Comparison of ENCODE assay signal across 16 cellular contexts in the genomic region with DNA sequence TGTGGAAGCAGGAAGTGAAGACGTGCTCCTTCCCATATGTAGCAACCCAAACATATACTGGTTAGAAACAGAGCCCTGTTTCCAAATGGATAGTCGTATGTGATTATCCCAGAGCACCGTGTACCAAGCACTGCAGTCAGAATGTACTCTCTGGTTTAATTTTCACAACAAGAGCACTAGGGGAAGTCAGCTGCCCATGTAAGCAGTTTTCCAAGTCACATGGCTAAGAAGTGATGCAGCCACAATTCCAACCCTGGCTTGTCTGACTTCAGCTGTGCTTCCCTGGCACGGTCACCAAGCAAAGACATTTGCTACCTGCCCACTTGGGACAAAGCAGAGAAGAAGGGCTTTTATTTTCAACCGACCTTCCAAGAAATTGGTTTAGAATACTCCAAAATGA. TPM values are rescaled to one million over a fixed set of nuclear protein-coding genes. Genes with fewer than 3 reads are reported as not detected.
DNase-seq lines count a peak whose midpoint lies in the region; ATAC-seq and TF ChIP-seq lines count a peak whose summit lies in the region.
"Had no signal": no experiment of that assay in that cellular context is flagged by ENCODE, and none has a peak within 500 bp of the region (broad histone marks: within the 10 kb centered on the region; RNA-seq: fewer than 3 reads in every experiment).

No MANE protein-coding gene starts in this region.

- H3K9me2 ChIP-seq in SK-N-SH, result no peaks in the 10 kb centered on the region

- H3K4me2 ChIP-seq in SK-N-SH (no peak overlapping the region), smooth muscle cell (no peak overlapping the region), mesendoderm (ENCODE audit: low read length) (no peak overlapping the region)
- H3K4me2 ChIP-seq: PC-9 had no signal

- H3K4me3 ChIP-seq in SK-N-SH (ENCODE audit: low read depth in 2 of 2, low read length in 1 of 2), result no peak overlapping the region
- no peak overlapping the region for H3K4me3 ChIP-seq in fibroblast of mammary gland (ENCODE audit: control insufficient read depth, low read depth, low read length)
- H3K4me3 ChIP-seq in psoas muscle, result no peak overlapping the region
- no peak overlapping the region for H3K4me3 ChIP-seq in smooth muscle cell
- no peak overlapping the region for H3K4me3 ChIP-seq in mesendoderm (ENCODE audit: low read length)
- H3K4me3 ChIP-seq in coronary artery, result no peak overlapping the region
- H3K4me3 ChIP-seq: ovary, PC-9 had no signal

- H3K79me2 ChIP-seq in SK-N-SH (ENCODE audit: insufficient read depth), result no peaks in the 10 kb centered on the region
- H3K79me2 ChIP-seq in smooth muscle cell (ENCODE audit: low read depth), result no peaks in the 10 kb centered on the region
- no peaks in the 10 kb centered on the region for H3K79me2 ChIP-seq in mesendoderm (ENCODE audit: control insufficient read depth, insufficient read depth, low read length)

- H3K4ac ChIP-seq in mesendoderm (ENCODE audit: low read depth, low read length), result no peak overlapping the region

- H3K4me1 ChIP-seq in SK-N-SH (ENCODE audit: control insufficient read depth in 1 of 2, insufficient read depth in 2 of 2, low read depth in 1 of 2, low read length in 1 of 2) (no peaks in the 10 kb centered on the region), psoas muscle (no peaks in the 10 kb centered on the region), smooth muscle cell (ENCODE audit: low read depth) (no peaks in the 10 kb centered on the region), mesendoderm (ENCODE audit: control insufficient read depth, low read depth, low read length) (no peaks in the 10 kb centered on the region)

- 77% methylated on average over 5 of the region's 5 CpGs for whole genome bisulfite sequencing in SK-N-SH (ENCODE audit: low lambda C conversion rate)
- WGBS in psoas muscle, 3 donors, result 22 to 24% (median 24%) methylated on average over 5 of the region's 5 CpGs
- WGBS in smooth muscle cell (ENCODE audit: low lambda C conversion rate), result 90% methylated on average over 5 of the region's 5 CpGs
- no CpG with 5 or more reads among the region's 5 CpGs for WGBS in mesendoderm (ENCODE audit: extremely low coverage, insufficient coverage, low lambda C conversion rate)

- H4K5ac ChIP-seq in mesendoderm (ENCODE audit: low read length), result no peak overlapping the region

- in situ Hi-C loops in SK-MEL-5 (cut with HindIII; ENCODE audit: low pct_unique_long_range_greater_than_20kb, low sequenced_read_pairs), result no loop called here

- H3F3A ChIP-seq in SK-N-SH (replicated peaks; ENCODE audit: insufficient read depth), result no peaks in the 10 kb centered on the region
- H3F3A ChIP-seq in smooth muscle cell (ENCODE audit: low read depth), result no peaks in the 10 kb centered on the region

- H4K20me1 ChIP-seq in SK-N-SH (ENCODE audit: insufficient read depth), result no peaks in the 10 kb centered on the region
- H4K20me1 ChIP-seq in smooth muscle cell (ENCODE audit: low read depth), result no peaks in the 10 kb centered on the region

- no peak for TF ChIP-seq RAD21 in SK-N-SH (IDR thresholded peaks at IDR 0.05; ENCODE audit: low read length)

- POLR2A ChIA-PET in SK-N-SH (lab: Yijun Ruan, JAX), result no interaction called here

- H2BK15ac ChIP-seq in mesendoderm (replicated peaks; ENCODE audit: low read depth), result no peak overlapping the region

- no peak overlapping the region for H3K23ac ChIP-seq in mesendoderm (ENCODE audit: low read length)

- no peak overlapping the region for H4K8ac ChIP-seq in mesendoderm (ENCODE audit: low read depth, low read length)

- intact Hi-C loops in psoas muscle (cut with DNase I), result no loop called here

- H3K18ac ChIP-seq in mesendoderm (ENCODE audit: low read length), result no peak overlapping the region

- TF ChIP-seq EP300 in SK-N-SH (IDR thresholded peaks at IDR 0.05; ENCODE audit: borderline replicate concordance in 1 of 2, low read depth in 1 of 2, low read length in 1 of 2), result no peak

- ATAC-seq in SK-N-SH treated with all-trans-retinoic acid at 6 μM for 48 hours, result peak; percentile 30; the same call in 2 of the 3 replicates
- ATAC-seq in psoas muscle, result peak; percentile 44 to 64 (median 50)
- ATAC-seq: stimulated activated naive CD8-positive, alpha-beta T cell treated with anti-CD3 and anti-CD28 coated beads, Interleukin-15, amount 100 ng/mL, for 72 hours had no signal

- H3K9ac ChIP-seq in SK-N-SH, result no peak overlapping the region
- no peak overlapping the region for H3K9ac ChIP-seq in smooth muscle cell (ENCODE audit: low read depth)
- no peak overlapping the region for H3K9ac ChIP-seq in mesendoderm (ENCODE audit: low read length)

- H3K36me3 ChIP-seq in SK-N-SH (replicated peaks in 1 of 2; ENCODE audit: control insufficient read depth in 1 of 2, insufficient read depth in 2 of 2, low read length in 1 of 2) (no peaks in the 10 kb centered on the region), psoas muscle (ENCODE audit: insufficient read depth in 1 of 2, low read depth in 1 of 2) (no peaks in the 10 kb centered on the region), smooth muscle cell (ENCODE audit: low read depth) (no peaks in the 10 kb centered on the region), mesendoderm (ENCODE audit: control insufficient read depth, insufficient read depth, low read length) (no peaks in the 10 kb centered on the region)
- H3K36me3 ChIP-seq: ovary had no signal

- no peaks in the 10 kb centered on the region for H3K79me1 ChIP-seq in mesendoderm (ENCODE audit: low read length)

- no peak overlapping the region for H2AFZ ChIP-seq in SK-N-SH (ENCODE audit: low read depth)
- no peak overlapping the region for H2AFZ ChIP-seq in smooth muscle cell (ENCODE audit: low read depth)
- H2AFZ ChIP-seq: PC-9 had no signal

- no peak overlapping the region for H3K27ac ChIP-seq in SK-N-SH (ENCODE audit: low read depth in 2 of 2, low read length in 1 of 2)
- no peak overlapping the region for H3K27ac ChIP-seq in psoas muscle
- no peak overlapping the region for H3K27ac ChIP-seq in smooth muscle cell (ENCODE audit: low read depth)
- no peak overlapping the region for H3K27ac ChIP-seq in mesendoderm (ENCODE audit: low read depth, low read length)
- no peak overlapping the region for H3K27ac ChIP-seq in coronary artery
- H3K27ac ChIP-seq: 22Rv1, ovary, PC-9 had no signal

- H2BK5ac ChIP-seq in mesendoderm (ENCODE audit: low read length), result no peak overlapping the region

- CTCF ChIA-PET in SK-N-SH (lab: Yijun Ruan, JAX), result interaction anchor here (0.6 to 2.4 kb wide), 2 partner anchors 28 to 33 kb away, joined by 3 to 11 read pairs; partner anchors contain the start of gene CEP135

- no peak overlapping the region for H2AK5ac ChIP-seq in mesendoderm (ENCODE audit: low read length)

- H3K27me3 ChIP-seq in SK-N-SH (ENCODE audit: insufficient read depth) (no peaks in the 10 kb centered on the region), psoas muscle (ENCODE audit: insufficient read depth in 3 of 3, low read length in 2 of 3) (peaks cover 0 to 2% (median 0%) of the 10 kb centered on the region in 3 donors), smooth muscle cell (ENCODE audit: low read depth) (no peaks in the 10 kb centered on the region), mesendoderm (ENCODE audit: insufficient read depth, low read length, poor library complexity) (no peaks in the 10 kb centered on the region)
- H3K27me3 ChIP-seq: ovary had no signal

- DNase-seq in SK-N-SH, result no peak
- peak; percentile 7 for DNase-seq in SK-MEL-5 (ENCODE audit: low read depth, low spot score)
- peak; percentile 30 for DNase-seq in fibroblast of mammary gland (ENCODE audit: low read depth)
- DNase-seq in psoas muscle, result no peak
- DNase-seq in smooth muscle cell (lab: John Stamatoyannopoulos, UW; ENCODE audit: unreplicated experiment), result no peak
- no peak for DNase-seq in mesendoderm
- DNase-seq in coronary artery (ENCODE audit: low spot score), result no peak
- DNase-seq: activated naive CD8-positive, alpha-beta T cell treated with anti-CD3 and anti-CD28 coated beads for 36 hours; MM.1S; NCI-H2227 treated with DMSO at 0.1 percent for 48 hours; ovary; PC-9; stimulated activated CD4-positive, alpha-beta T cell treated with anti-CD3 and anti-CD28 coated beads, Interleukin-2, amount 100 ng/mL, for 48 hours; stimulated activated naive CD8-positive, alpha-beta T cell treated with anti-CD3 and anti-CD28 coated beads, Interleukin-15, amount 100 ng/mL, for 72 hours had no signal

- TF ChIP-seq CTCF in SK-N-SH (IDR thresholded peaks at IDR 0.05) (no peak), fibroblast of mammary gland (conservative IDR thresholded peaks at IDR 0.05; ENCODE audit: control insufficient read depth, insufficient read depth, low read depth, low read length) (no peak), psoas muscle (IDR thresholded peaks at IDR 0.05) (no peak), smooth muscle cell (IDR thresholded peaks at IDR 0.05; ENCODE audit: borderline replicate concordance, insufficient read depth, poor library complexity, severe bottlenecking) (no peak), coronary artery (IDR thresholded peaks at IDR 0.05) (no peak)

- no peak overlapping the region for H3K56ac ChIP-seq in mesendoderm (ENCODE audit: low read length)

- no peak overlapping the region for H2BK120ac ChIP-seq in mesendoderm (ENCODE audit: low read depth, low read length)

- H3K9me3 ChIP-seq in SK-N-SH (no peaks in the 10 kb centered on the region), psoas muscle (no peaks in the 10 kb centered on the region), smooth muscle cell (replicated peaks; ENCODE audit: low read depth) (no peaks in the 10 kb centered on the region)
- H3K9me3 ChIP-seq: ovary had no signal

TF ChIP-seq in SK-N-SH treated with all-trans-retinoic acid at 6 μM for 48 hours, 23 proteins besides CTCF, POLR2A, EP300 and RAD21 (continues in another document):
- TF ChIP-seq TOX (CRISPR knock-in tag; IDR thresholded peaks at IDR 0.05; ENCODE audit: borderline replicate concordance) (no peak), ZFP30 (CRISPR knock-in tag; IDR thresholded peaks at IDR 0.05) (no peak), ESRRG (CRISPR knock-in tag; IDR thresholded peaks at IDR 0.05) (no peak), GLIS3 (CRISPR knock-in tag; IDR thresholded peaks at IDR 0.05) (no peak), RARB (CRISPR knock-in tag; IDR thresholded peaks at IDR 0.05) (no peak)

TF ChIP-seq in SK-N-SH, 30 proteins besides CTCF, POLR2A, EP300 and RAD21 (continues in another document):
- TF ChIP-seq POLR2AphosphoS5 (IDR thresholded peaks at IDR 0.05; ENCODE audit: low read depth, low read length), result no peak
- TF ChIP-seq JUND (IDR thresholded peaks at IDR 0.05), result no peak
- no peak for TF ChIP-seq SIN3A (IDR thresholded peaks at IDR 0.05; ENCODE audit: borderline replicate concordance, low read depth, low read length)

RNA-seq across cellular contexts. Expression of gene CEP135, which starts 28.2 kb away (rescaled TPM):
- polyA plus RNA-seq in SK-N-SH (2012; rRNA removed) (1.6 and 2.4 TPM in 2 replicates), psoas muscle (1 to 10 TPM in 2 of 3 donors, under 1 TPM in 1; 0.55 to 2.0 (median 1.5) TPM), smooth muscle cell (3.1 and 4.5 TPM in 2 replicates)
- polyA plus RNA-seq in SK-N-SH (2012; cell fraction: cytosol; rRNA removed), result 2.2 and 2.8 TPM in 2 replicates
- polyA plus RNA-seq in SK-N-SH (2012; cell fraction: nucleus; rRNA removed), result 2.4 and 4.6 TPM in 2 replicates
- 4.5 and 4.8 TPM in 2 replicates for total RNA-seq in SK-MEL-5 (2014; rRNA removed; shearing (Covaris generic))
- polyA plus RNA-seq in SK-MEL-5 (2015; cell fraction: cytosol; rRNA removed), result 2.4 and 5.5 TPM in 2 replicates
- 9.0 and 9.4 TPM in 2 replicates for polyA plus RNA-seq in SK-MEL-5 (2015; cell fraction: nucleus; rRNA removed)
- total RNA-seq in psoas muscle (1 to 10 TPM; 1.1 to 1.8 (median 1.7) TPM), smooth muscle cell (11.4 and 28.9 TPM in 2 replicates)
- polyA plus RNA-seq in mesendoderm (2013, experiment 1 of 2), result 13.3 TPM
- polyA plus RNA-seq in mesendoderm (2013, experiment 2 of 2), result 13.3 TPM

Comparison
In these comparisons a context has a peak if more than half of its experiments do, and no peak if none do; other contexts are left out.
1. DNase-seq: peak in SK-MEL-5 (single experiment) and fibroblast of mammary gland (single experiment); none in SK-N-SH (single experiment), psoas muscle (0 of 2), smooth muscle cell (single experiment), mesendoderm (single experiment) and coronary artery (single experiment).